Comparison of ENCODE assay signal across 8 cellular contexts in genomic region chr10:80453392-80453714, GRCh38. TPM values are rescaled to one million over a fixed set of nuclear protein-coding genes. Genes with fewer than 3 reads are reported as not detected.
DNase-seq lines count a peak whose midpoint lies in the region; ATAC-seq and TF ChIP-seq lines count a peak whose summit lies in the region.

No MANE protein-coding gene starts in this region.

- H3K9me3 Mint-ChIP-seq in CD4-positive, CD25-positive, alpha-beta regulatory T cell = no peaks in the 10 kb centered on the region

- H3K4me3 ChIP-seq in CD4-positive, CD25-positive, alpha-beta regulatory T cell (ENCODE audit: low read depth, low read length) = no peak overlapping the region
- H3K4me3 ChIP-seq in epithelial cell of esophagus (ENCODE audit: low read length) = peak overlapping the region; percentile 47
- peak overlapping the region; percentile 66 for H3K4me3 ChIP-seq in osteoblast (ENCODE audit: insufficient read depth, low read length)

- TF ChIP-seq CTCF in RWPE1 (conservative IDR thresholded peaks at IDR 0.05; ENCODE audit: low read depth) = no peak
- TF ChIP-seq CTCF in epithelial cell of esophagus (IDR thresholded peaks at IDR 0.05; ENCODE audit: insufficient read depth, low read depth, low read length, missing control alignments) = no peak
- no peak for TF ChIP-seq CTCF in osteoblast (IDR thresholded peaks at IDR 0.05; ENCODE audit: extremely low read depth, low read depth, low read length)

- no peak for DNase-seq in CD4-positive, CD25-positive, alpha-beta regulatory T cell
- DNase-seq in RWPE1 (ENCODE audit: low spot score) (no peak), epithelial cell of esophagus (ENCODE audit: low read depth) (no peak), osteoblast (ENCODE audit: insufficient read length, low spot score, missing footprints) (peak; percentile 77), hepatic stellate cell (ENCODE audit: low spot score) (no peak), left lobe of liver (ENCODE audit: low spot score) (no peak), NCI-H1105 (lab: John Stamatoyannopoulos, UW) (no peak)

- peaks cover 20% of the 10 kb centered on the region for H4K20me1 ChIP-seq in osteoblast (ENCODE audit: insufficient read depth, low read length)

- POLR2A ChIA-PET in RWPE1 (lab: Yijun Ruan, JAX; ENCODE audit: low non-redundant PET) = interaction anchor here (0.7 to 0.8 kb wide), 2 partner anchors 24 to 45 kb away, joined by 3 to 4 read pairs; partner anchors contain the start of gene PRXL2A

- H3K4me1 ChIP-seq in CD4-positive, CD25-positive, alpha-beta regulatory T cell (ENCODE audit: control insufficient read depth, insufficient read depth, low read length, poor library complexity, severe bottlenecking) = peaks cover 30% of the 10 kb centered on the region
- peaks cover 9% of the 10 kb centered on the region for H3K4me1 ChIP-seq in osteoblast (ENCODE audit: insufficient read depth, low read length)

- no peaks in the 10 kb centered on the region for H3K27me3 Mint-ChIP-seq in CD4-positive, CD25-positive, alpha-beta regulatory T cell

- no peak for ATAC-seq in CD4-positive, CD25-positive, alpha-beta regulatory T cell (ENCODE audit: low read depth in 2 of 2)
- ATAC-seq in GM21528 (IDR thresholded peaks at IDR 0.05; ENCODE audit: low FRiP score, unreplicated experiment) (no peak), left lobe of liver (no peak)

- peaks cover 2% of the 10 kb centered on the region for H3K36me3 ChIP-seq in CD4-positive, CD25-positive, alpha-beta regulatory T cell (ENCODE audit: control insufficient read depth, insufficient read depth, low read length)
- no peaks in the 10 kb centered on the region for H3K36me3 ChIP-seq in osteoblast (ENCODE audit: insufficient read depth, low read length)

- H3K9me3 ChIP-seq in CD4-positive, CD25-positive, alpha-beta regulatory T cell (ENCODE audit: control insufficient read depth in 2 of 2, low read length in 2 of 2) = no peaks in the 10 kb centered on the region
- H3K9me3 ChIP-seq in osteoblast (ENCODE audit: low read depth, low read length) = no peaks in the 10 kb centered on the region

- H3K27ac ChIP-seq in CD4-positive, CD25-positive, alpha-beta regulatory T cell (ENCODE audit: insufficient read depth, low read length, poor library complexity, severe bottlenecking) = peak overlapping the region; percentile 80
- peak overlapping the region; percentile 97 for H3K27ac ChIP-seq in RWPE1
- peak overlapping the region; percentile 24 for H3K27ac ChIP-seq in osteoblast (ENCODE audit: low read depth, low read length)

- peaks cover 6 to 36% (median 17%) of the 10 kb centered on the region in 4 donors for H3K4me1 Mint-ChIP-seq in CD4-positive, CD25-positive, alpha-beta regulatory T cell

- peaks cover 6% of the 10 kb centered on the region for H3K36me3 Mint-ChIP-seq in CD4-positive, CD25-positive, alpha-beta regulatory T cell

- H3K4me2 ChIP-seq in osteoblast (ENCODE audit: insufficient read depth, low read length) = peak overlapping the region; percentile 75

- H2AFZ ChIP-seq in osteoblast (ENCODE audit: low read length) = peak overlapping the region; percentile 77

- CTCF ChIA-PET in RWPE1 (lab: Yijun Ruan, JAX) = interaction anchor here (0.6 to 6.0 kb wide), 6 partner anchors 8 to 1253 kb away, joined by 3 to 41 read pairs (median 5); no protein-coding TSS in a partner anchor

- H3K79me2 ChIP-seq in osteoblast (ENCODE audit: insufficient read depth, low read length) = peaks cover 34% of the 10 kb centered on the region

- H3K27me3 ChIP-seq in CD4-positive, CD25-positive, alpha-beta regulatory T cell (ENCODE audit: control insufficient read depth, insufficient read depth, low read length) = no peaks in the 10 kb centered on the region
- no peaks in the 10 kb centered on the region for H3K27me3 ChIP-seq in osteoblast (ENCODE audit: insufficient read depth, low read length)

- H3K27ac Mint-ChIP-seq in CD4-positive, CD25-positive, alpha-beta regulatory T cell = peak overlapping the region in 2 of 3 donors; percentile 95 to 97

- peak overlapping the region in 2 of 4 donors; percentile 91 to 92 for H3K4me3 Mint-ChIP-seq in CD4-positive, CD25-positive, alpha-beta regulatory T cell

RNA-seq across cellular contexts. Expression of gene TSPAN14, which starts 0.8 kb away (rescaled TPM):
- 198 TPM for total RNA-seq in CD4-positive, CD25-positive, alpha-beta regulatory T cell
- 100 to 1,000 TPM; 157 to 270 (median 180) TPM for polyA plus RNA-seq in CD4-positive, CD25-positive, alpha-beta regulatory T cell
- total RNA-seq in osteoblast = 19.2 and 23.9 TPM in 2 replicates
- total RNA-seq in left lobe of liver = 31.3 TPM

RNA-seq across cellular contexts. Expression of gene PRXL2A, which starts 45.0 kb away (rescaled TPM):
- 0.76 TPM for total RNA-seq in CD4-positive, CD25-positive, alpha-beta regulatory T cell
- polyA plus RNA-seq in CD4-positive, CD25-positive, alpha-beta regulatory T cell = 1 to 10 TPM; 1.4 to 8.3 (median 3.5) TPM
- total RNA-seq in osteoblast (5.1 and 5.9 TPM in 2 replicates), left lobe of liver (82.1 TPM)

Comparison
In these comparisons a context has a peak if more than half of its experiments do, and no peak if none do; other contexts are left out.
1. H3K27ac ChIP-seq: peak in every context shown above with its lines; median percentile 97 in RWPE1; 80 in CD4-positive, CD25-positive, alpha-beta regulatory T cell; 24 in osteoblast.
2. RNA of gene PRXL2A, which starts 45.0 kb away (total RNA-seq): 82.1 TPM in left lobe of liver (single experiment); 5.1 to 5.9 TPM in osteoblast and 0.76 TPM in CD4-positive, CD25-positive, alpha-beta regulatory T cell (single experiment); every median in the first group is over 10 times any median in the second.